ENCODE assay signal across 8 cellular contexts in the genomic region with DNA sequence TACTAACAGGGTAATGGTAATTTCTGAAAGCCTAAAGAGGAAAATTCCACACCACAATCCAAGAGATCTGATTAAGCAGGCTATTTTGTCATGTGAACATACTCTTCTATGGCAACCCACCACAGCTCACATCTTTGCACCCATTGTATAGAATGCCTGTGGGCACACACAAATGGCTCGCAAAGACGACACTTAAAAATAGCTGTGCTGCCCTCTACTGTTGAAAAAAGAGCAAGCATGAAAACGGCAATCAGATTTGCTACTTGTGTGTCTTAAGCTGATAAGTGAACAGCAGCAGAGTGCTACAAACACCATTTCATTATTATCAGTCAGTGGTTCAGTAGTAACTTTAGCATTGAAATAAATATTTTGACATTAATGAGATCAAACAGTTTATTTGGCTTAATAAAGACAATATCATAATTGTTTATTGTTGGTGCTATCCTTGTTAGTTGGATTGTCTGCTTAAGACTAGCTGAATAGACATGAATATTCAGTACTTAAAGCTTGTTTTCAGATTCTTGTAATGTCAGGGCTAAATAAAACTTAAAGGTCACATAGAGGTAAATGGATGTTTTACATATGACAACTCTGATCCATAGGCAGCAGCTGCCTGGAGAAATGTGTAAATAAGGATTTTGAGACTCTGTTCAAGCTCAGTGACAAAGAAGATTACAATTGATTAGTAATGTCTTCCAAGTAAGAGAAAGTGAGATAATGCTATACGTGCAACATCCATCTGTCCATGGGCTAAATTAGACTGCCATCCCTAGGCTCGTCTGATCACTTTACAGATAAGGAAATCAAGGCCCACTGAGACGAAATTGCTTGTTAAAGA.
DNase-seq lines count a peak whose midpoint lies in the region; ATAC-seq and TF ChIP-seq lines count a peak whose summit lies in the region.

No MANE protein-coding gene starts in this region.

- ATAC-seq in HG02642 (IDR thresholded peaks at IDR 0.05; ENCODE audit: poor library complexity, unreplicated experiment), result peak; percentile 79

- no peaks in the 10 kb centered on the region for H3K4me1 Mint-ChIP-seq in activated CD4-positive, alpha-beta memory T cell treated with anti-CD3 and anti-CD28 coated beads for 36 hours (ENCODE audit: low read depth)

- POLR2A ChIA-PET in activated CD4-positive, alpha-beta memory T cell treated with anti-CD3 and anti-CD28 coated beads for 36 hours (lab: Charles Lee), result interaction anchor here (1.0 kb wide), 1 partner anchor 11 kb away, joined by 3 read pairs; no protein-coding TSS in a partner anchor

- peaks cover 2% of the 10 kb centered on the region for H3K36me3 Mint-ChIP-seq in activated CD4-positive, alpha-beta memory T cell treated with anti-CD3 and anti-CD28 coated beads for 36 hours

- H3K27ac ChIP-seq in C4-2B, result no peak overlapping the region

- no peaks in the 10 kb centered on the region for H3K27me3 Mint-ChIP-seq in activated CD4-positive, alpha-beta memory T cell treated with anti-CD3 and anti-CD28 coated beads for 36 hours

- H3K27ac Mint-ChIP-seq in activated CD4-positive, alpha-beta memory T cell treated with anti-CD3 and anti-CD28 coated beads for 36 hours, result no peak overlapping the region

- H3K9me3 Mint-ChIP-seq in activated CD4-positive, alpha-beta memory T cell treated with anti-CD3 and anti-CD28 coated beads for 36 hours, result peaks cover 2% of the 10 kb centered on the region

- CTCF ChIA-PET in activated CD4-positive, alpha-beta memory T cell treated with anti-CD3 and anti-CD28 coated beads for 36 hours (lab: Charles Lee), result interaction anchor here (0.8 to 4.3 kb wide), 12 partner anchors 10 to 811 kb away, joined by 3 to 63 read pairs (median 5); no protein-coding TSS in a partner anchor

- intact Hi-C loops in activated CD4-positive, alpha-beta memory T cell treated with anti-CD3 and anti-CD28 coated beads for 36 hours (cut with micrococcal nuclease), result loop anchor here (1.0 kb wide), 1 partner anchor 798 kb away; no protein-coding TSS in a partner anchor

- in situ Hi-C loops in GM13976 (cut with MboI; ENCODE audit: low sequenced_read_pairs, unreplicated experiment), result loop anchor here (25.0 kb wide), 1 partner anchor 786 kb away; no protein-coding TSS in a partner anchor

- DNase-seq in GM13976 (ENCODE audit: low spot score), result peak; percentile 46
- peak; percentile 2 for DNase-seq in NCI-H128 (lab: John Stamatoyannopoulos, UW; ENCODE audit: unreplicated experiment)
- DNase-seq in activated CD4-positive, alpha-beta memory T cell treated with anti-CD3 and anti-CD28 coated beads for 36 hours, result peak; percentile 12
- peak; percentile 4 for DNase-seq in kidney glomerular epithelial cell (lab: John Stamatoyannopoulos, UW)
- no peak for DNase-seq in activated effector memory CD4-positive, alpha-beta T cell treated with Interleukin-2 at 50 U/mL for 16 hours
- no peak for DNase-seq in stimulated activated naive CD4-positive, alpha-beta T cell treated with Interleukin-2 at 50 U/mL for 16 hours (lab: John Stamatoyannopoulos, UW)

- TF ChIP-seq CTCF in C4-2B (conservative IDR thresholded peaks at IDR 0.05) (peak; percentile 81), GM13976 (IDR thresholded peaks at IDR 0.05; ENCODE audit: borderline replicate concordance, control extremely low read depth, extremely low read depth, insufficient read depth, missing control alignments) (peak; percentile 62)

- no peak overlapping the region for H3K4me3 Mint-ChIP-seq in activated CD4-positive, alpha-beta memory T cell treated with anti-CD3 and anti-CD28 coated beads for 36 hours

Comparison
In these comparisons a context has a peak if more than half of its experiments do, and no peak if none do; other contexts are left out.
1. DNase-seq: peak in GM13976 (single experiment), NCI-H128 (single experiment), activated CD4-positive, alpha-beta memory T cell treated with anti-CD3 and anti-CD28 coated beads for 36 hours (single experiment) and kidney glomerular epithelial cell (single experiment); none in activated effector memory CD4-positive, alpha-beta T cell treated with Interleukin-2 at 50 U/mL for 16 hours (single experiment) and stimulated activated naive CD4-positive, alpha-beta T cell treated with Interleukin-2 at 50 U/mL for 16 hours (single experiment).